In the genomic region with DNA sequence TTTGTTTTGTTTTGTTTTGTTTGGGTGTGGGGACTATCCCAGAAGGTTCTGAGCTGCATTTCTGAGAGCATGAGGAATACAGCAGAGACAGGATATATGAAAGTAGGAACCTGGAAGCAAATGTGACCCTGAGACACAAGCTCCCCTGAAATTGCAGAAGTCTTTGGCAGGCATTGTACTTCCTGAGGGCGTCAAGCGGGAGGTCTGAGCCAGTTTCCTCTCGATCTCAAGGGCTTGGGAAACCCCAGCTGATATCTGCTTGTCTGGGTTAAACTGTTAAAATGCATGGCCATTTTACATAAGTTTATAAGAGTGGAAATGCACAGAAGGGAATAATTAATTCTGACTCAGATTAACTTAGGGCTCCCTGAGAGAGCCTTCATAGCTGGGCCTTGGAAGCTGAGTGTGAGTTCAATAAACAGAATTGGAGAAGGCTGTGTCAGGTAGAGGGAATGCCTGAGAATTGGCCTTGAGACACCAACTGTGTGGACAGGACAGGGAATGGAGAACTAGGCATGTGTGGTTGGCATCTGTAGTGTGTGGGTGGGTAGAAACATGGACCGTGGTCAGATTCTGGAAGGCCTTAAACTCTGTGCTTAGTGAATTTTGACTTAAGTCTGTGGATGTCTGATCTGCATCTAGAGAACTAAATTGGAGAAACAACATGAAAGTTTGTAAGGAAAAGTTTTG, we compare ENCODE assay signal across 19 cellular contexts. TPM values are rescaled to one million over a fixed set of nuclear protein-coding genes. Genes with fewer than 3 reads are reported as not detected.
A peak's percentile ranks its signal among the peaks of the same experiment; 100 is the strongest.
DNase-seq lines count a peak whose midpoint lies in the region; ATAC-seq, FAIRE-seq and TF ChIP-seq lines count a peak whose summit lies in the region.
"Had no signal": no experiment of that assay in that cellular context is flagged by ENCODE, and none has a peak within 500 bp of the region (broad histone marks: within the 10 kb centered on the region; RNA-seq: fewer than 3 reads in every experiment).

No MANE protein-coding gene starts in this region.

- TF ChIP-seq CTCF in heart left ventricle (IDR thresholded peaks at IDR 0.05) (no peak), K562 (IDR thresholded peaks at IDR 0.05 in 2 of 3, conservative IDR thresholded peaks at IDR 0.05 in 1 of 3; ENCODE audit: insufficient read depth in 2 of 3, low read depth in 1 of 3, low read length in 3 of 3) (no peak), lung (IDR thresholded peaks at IDR 0.05; ENCODE audit: control extremely low read depth, extremely low read depth) (no peak), PC-3 (conservative IDR thresholded peaks at IDR 0.05; ENCODE audit: low read depth, low read length) (no peak), coronary artery (IDR thresholded peaks at IDR 0.05) (no peak)

- BruUV-seq in K562 (replicated peaks; lab: Mats Ljungman, UMichigan), result no TSS peak
- no TSS peak for BruUV-seq in PC-3 (replicated peaks; lab: Mats Ljungman, UMichigan)

- FAIRE-seq in K562 (lab: Jason Lieb, UNC) (no peak), HTR-8/SVneo (lab: Jason Lieb, UNC) (no peak)
- FAIRE-seq: GM12878, H54 had no signal

- H3K27ac ChIP-seq in heart left ventricle (peak overlapping the region in 2 of 12 donors; percentile 2 to 68), K562 (ENCODE audit: extremely low read depth, low read depth, low read length) (no peak overlapping the region), lung (ENCODE audit: low read depth in 1 of 2, low read length in 1 of 2) (no peak overlapping the region), PC-3 (ENCODE audit: low read length) (no peak overlapping the region), coronary artery (no peak overlapping the region)

- H2AFZ ChIP-seq in K562 (ENCODE audit: low read depth, low read length) (no peak overlapping the region), PC-3 (ENCODE audit: low read length) (no peak overlapping the region)

- no peaks in the 10 kb centered on the region for H3K9me2 ChIP-seq in PC-3 (replicated peaks; ENCODE audit: low read length)

- peak in 3 of 4 donors; percentile 46 to 71 (median 55) for ATAC-seq in heart left ventricle
- ATAC-seq in K562, result no peak
- peak; percentile 10 for ATAC-seq in lung (ENCODE audit: insufficient read depth, low FRiP score)
- ATAC-seq in PC-3, result no peak
- ATAC-seq in HG02798 (IDR thresholded peaks at IDR 0.05; ENCODE audit: poor library complexity, unreplicated experiment), result no peak
- ATAC-seq: GM12878 had no signal

- H3K4me2 ChIP-seq in K562 (ENCODE audit: insufficient read depth, low read length) (no peak overlapping the region), PC-3 (ENCODE audit: low read length) (no peak overlapping the region)

- H4K20me1 ChIP-seq in K562 (replicated peaks; ENCODE audit: control insufficient read depth, insufficient read depth, low read length) (no peaks in the 10 kb centered on the region), PC-3 (ENCODE audit: low read length) (no peaks in the 10 kb centered on the region)

- 37 to 45% (median 38%) methylated on average over 4 of the region's 4 CpGs for WGBS in heart left ventricle, 4 donors
- 40% methylated on average over 4 of the region's 4 CpGs for WGBS in K562 (ENCODE audit: insufficient coverage, low coverage, missing lambda C conversion rate)
- WGBS in lung, 2 donors, result 32 to 35% methylated on average over 4 of the region's 4 CpGs

- no peaks in the 10 kb centered on the region for H3K9me3 ChIP-seq in heart left ventricle
- no peaks in the 10 kb centered on the region for H3K9me3 ChIP-seq in K562 (replicated peaks; ENCODE audit: control insufficient read depth, insufficient read depth, low read depth, low read length)
- H3K9me3 ChIP-seq in lung (ENCODE audit: control insufficient read depth in 2 of 2, insufficient read depth in 1 of 2, low read length in 1 of 2), result no peaks in the 10 kb centered on the region
- no peaks in the 10 kb centered on the region for H3K9me3 ChIP-seq in PC-3 (ENCODE audit: low read length)

- no peaks in the 10 kb centered on the region for H3F3A ChIP-seq in PC-3 (ENCODE audit: low read length, unreplicated experiment)

- no peaks in the 10 kb centered on the region for H3K36me3 ChIP-seq in heart left ventricle
- no peaks in the 10 kb centered on the region for H3K36me3 ChIP-seq in K562 (ENCODE audit: control insufficient read depth, insufficient read depth, low read length)
- no peaks in the 10 kb centered on the region for H3K36me3 ChIP-seq in lung (ENCODE audit: control insufficient read depth in 2 of 2, insufficient read depth in 2 of 2, low read length in 2 of 2)
- H3K36me3 ChIP-seq in PC-3 (ENCODE audit: low read depth, low read length), result no peaks in the 10 kb centered on the region

- CTCF ChIA-PET in K562 (lab: Yijun Ruan, JAX; ENCODE audit: low intra/inter-chr PET ratio), result interaction anchor here (0.5 to 0.6 kb wide), 2 partner anchors 93 to 1713 kb away, joined by 3 read pairs; no protein-coding TSS in a partner anchor
- CTCF ChIA-PET in PC-3 (lab: Charles Lee), result no interaction called here

- H3K79me2 ChIP-seq in K562 (ENCODE audit: control insufficient read depth, insufficient read depth, low read length), result no peaks in the 10 kb centered on the region
- H3K79me2 ChIP-seq in PC-3 (ENCODE audit: low read length), result no peaks in the 10 kb centered on the region

- no peak for TF ChIP-seq EP300 in K562 (IDR thresholded peaks at IDR 0.05; ENCODE audit: low read length)

- in situ Hi-C loops in K562 (cut with MboI), result no loop called here

- no peaks in the 10 kb centered on the region for H3K9me1 ChIP-seq in K562 (ENCODE audit: control insufficient read depth, insufficient read depth, low read length)

- H3K4me1 ChIP-seq in heart left ventricle (peaks cover 0 to 37% (median 22%) of the 10 kb centered on the region in 12 donors), K562 (replicated peaks in 1 of 2; ENCODE audit: control insufficient read depth in 2 of 2, insufficient read depth in 2 of 2, low read length in 2 of 2) (peaks cover 0 to 2% of the 10 kb centered on the region in 2 experiments; a peak in 1 of 5 replicates), lung (ENCODE audit: control insufficient read depth in 2 of 2, insufficient read depth in 2 of 2, low read length in 2 of 2) (peaks cover 4 to 8% of the 10 kb centered on the region in 2 donors), PC-3 (ENCODE audit: insufficient read depth, low read length) (peaks cover 2% of the 10 kb centered on the region; the same call in 1 of the 2 replicates)

- no peak for TF ChIP-seq POLR2A in heart left ventricle (IDR thresholded peaks at IDR 0.05)
- TF ChIP-seq POLR2A in K562 (conservative IDR thresholded peaks at IDR 0.05), result no peak

- DNase-seq in heart left ventricle (no peak), cardiac septum (ENCODE audit: low spot score) (no peak), K562 (ENCODE audit: extremely low read depth in 1 of 4, low spot score in 3 of 4) (no peak), lung (ENCODE audit: low spot score) (no peak), HTR-8/SVneo (ENCODE audit: insufficient read length, low spot score) (no peak), PC-3 (no peak), coronary artery (ENCODE audit: low spot score) (no peak)
- DNase-seq: ACHN; activated CD4-positive, alpha-beta T cell treated with anti-CD3 and anti-CD28 coated beads, Interleukin-2, amount 10 ng/mL, durations not matched to agents 7 days and 5 days; activated T-cell treated with anti-CD3 and anti-CD28 coated beads for 4 hours; foreskin melanocyte; mesenchymal stem cell; NCI-H1105; NCI-H2171; NCI-H774 had no signal

- no peaks in the 10 kb centered on the region for H3K27me3 ChIP-seq in heart left ventricle
- no peaks in the 10 kb centered on the region for H3K27me3 ChIP-seq in K562 (ENCODE audit: control insufficient read depth in 2 of 2, insufficient read depth in 2 of 2, low read length in 2 of 2)
- H3K27me3 ChIP-seq in lung (ENCODE audit: control insufficient read depth, insufficient read depth), result no peaks in the 10 kb centered on the region
- H3K27me3 ChIP-seq in PC-3 (ENCODE audit: low read length), result no peaks in the 10 kb centered on the region

- intact Hi-C loops in heart left ventricle (cut with DNase I), result no loop called here
- intact Hi-C loops in cardiac septum (cut with DNase I), result loop anchor here (5.0 kb wide), 2 partner anchors 52 to 168 kb away; a partner anchor contains a TSS
- intact Hi-C loops in K562 (cut with micrococcal nuclease), result no loop called here
- intact Hi-C loops in PC-3 (cut with micrococcal nuclease), result no loop called here

- POLR2A ChIA-PET in K562 (lab: Yijun Ruan, JAX) (interaction anchor here (1.0 kb wide), 1 partner anchor 18 kb away, joined by 4 read pairs; no protein-coding TSS in a partner anchor), PC-3 (lab: Charles Lee; ENCODE audit: unreplicated experiment) (no interaction called here)

- H3K9ac ChIP-seq in K562 (ENCODE audit: insufficient read depth in 1 of 2, low read depth in 2 of 2, low read length in 2 of 2) (no peak overlapping the region), PC-3 (ENCODE audit: low read length) (no peak overlapping the region)

- no peak for TF ChIP-seq RAD21 in K562 (CRISPR knock-in tag; conservative IDR thresholded peaks at IDR 0.05 in 1 of 2, IDR thresholded peaks at IDR 0.05 in 1 of 2)

- no peak overlapping the region for H3K4me3 ChIP-seq in heart left ventricle
- no peak overlapping the region for H3K4me3 ChIP-seq in K562
- no peak overlapping the region for H3K4me3 ChIP-seq in lung
- H3K4me3 ChIP-seq in PC-3 (ENCODE audit: low read length), result no peak overlapping the region
- H3K4me3 ChIP-seq in coronary artery, result no peak overlapping the region
- H3K4me3 ChIP-seq: GM12878 had no signal

RNA-seq across cellular contexts. Expression of a gene that starts 53.3 kb away (rescaled TPM):
- 10 to 100 TPM in 2 of 9 donors, 1 to 10 TPM in 7; 2.6 to 16.5 (median 6.8) TPM for total RNA-seq in heart left ventricle
- 1 to 10 TPM; 1.2 to 4.5 TPM for polyA plus RNA-seq in heart left ventricle
- 11.6 TPM for total RNA-seq in cardiac septum
- total RNA-seq in K562 (2011; cell fraction: chromatin; rRNA removed; ENCODE audit: low replicate concordance), result 3.7 and 6.2 TPM in 2 replicates
- 1.7 and 2.1 TPM in 2 replicates for total RNA-seq in K562 (2011; cell fraction: nucleolus; rRNA removed)
- 3.0 and 6.9 TPM in 2 replicates for total RNA-seq in K562 (2011; cell fraction: nucleoplasm; rRNA removed)
- 0.65 and 0.82 TPM in 2 replicates for total RNA-seq in K562 (2014; rRNA removed)
- total RNA-seq in K562 (2014; rRNA removed; fragmentation: Illumina TruSeq; extraction: Trizol), result 0.47 and 0.54 TPM in 2 replicates
- total RNA-seq in K562 (2015; rRNA removed; fragmentation: Illumina TruSeq; extraction: Trizol), result 0.15 and 0.18 TPM in 2 replicates
- total RNA-seq in K562 (2021), result 2.6 and 2.7 TPM in 2 replicates
- polyA plus RNA-seq in K562 (2011; rRNA removed), result 1.7 and 2.2 TPM in 2 replicates
- 0.95 and 1.7 TPM in 2 replicates for polyA plus RNA-seq in K562 (2011; cell fraction: cytosol; rRNA removed)
- polyA plus RNA-seq in K562 (2011; cell fraction: nucleus; rRNA removed), result 2.9 and 3.2 TPM in 2 replicates
- 1.5 and 2.2 TPM in 2 replicates for polyA plus RNA-seq in K562 (2012)
- 1.9 and 2.2 TPM in 2 replicates for polyA plus RNA-seq in K562 (2014; fragmentation: Illumina TruSeq; extraction: Trizol)
- polyA plus RNA-seq in K562 (2014; fragmentation: Nextera tagmentation; extraction: Ambion mirVana), result 1 to 10 TPM; 2.1 to 3.2 TPM
- polyA plus RNA-seq in K562 (2014; rRNA removed), result 0.82 and 1.0 TPM in 2 replicates
- 2.3 and 3.3 TPM in 2 replicates for polyA minus RNA-seq in K562 (2011; rRNA and poly(A)+ RNA removed)
- polyA minus RNA-seq in K562 (2011; cell fraction: cytosol; rRNA and poly(A)+ RNA removed), result 3.7 and 4.6 TPM in 2 replicates
- 1.6 and 2.3 TPM in 2 replicates for polyA minus RNA-seq in K562 (2011; cell fraction: nucleus; rRNA and poly(A)+ RNA removed)
- total RNA-seq in lung, result 1 to 10 TPM in 1 of 2 donors, under 1 TPM in 1; 0.20 to 2.8 TPM
- polyA plus RNA-seq in lung, result under 1 TPM; 0.23 to 0.35 TPM
- 3.3 and 3.4 TPM in 2 replicates for total RNA-seq in PC-3 (2014; rRNA removed)
- total RNA-seq: activated CD4-positive, alpha-beta T cell treated with anti-CD3 and anti-CD28 coated beads, Interleukin-2, amount 10 ng/mL, durations not matched to agents 7 days and 5 days; T-helper 2 cell treated with Interferon-gamma antibody and Interleukin-4, amounts not matched to agents 100 ng/mL and 5 ng/mL, for 36 hours had no signal

Comparison
In these comparisons a context has a peak if more than half of its experiments do, and no peak if none do; other contexts are left out.
1. ATAC-seq: peak in heart left ventricle (3 of 4) and lung (single experiment); none in K562 (single experiment), PC-3 (single experiment) and HG02798 (single experiment).